In genomic region chr4:121799208-121799823, GRCh38 we compare ENCODE assay signal across 1 cellular context.
TF ChIP-seq lines count a peak whose summit lies in the region.

No MANE protein-coding gene starts in this region.

TF ChIP-seq in GM23338, 12 proteins besides CTCF, POLR2A, EP300 and RAD21 (continued from another document):
- TF ChIP-seq, protein P1, sequence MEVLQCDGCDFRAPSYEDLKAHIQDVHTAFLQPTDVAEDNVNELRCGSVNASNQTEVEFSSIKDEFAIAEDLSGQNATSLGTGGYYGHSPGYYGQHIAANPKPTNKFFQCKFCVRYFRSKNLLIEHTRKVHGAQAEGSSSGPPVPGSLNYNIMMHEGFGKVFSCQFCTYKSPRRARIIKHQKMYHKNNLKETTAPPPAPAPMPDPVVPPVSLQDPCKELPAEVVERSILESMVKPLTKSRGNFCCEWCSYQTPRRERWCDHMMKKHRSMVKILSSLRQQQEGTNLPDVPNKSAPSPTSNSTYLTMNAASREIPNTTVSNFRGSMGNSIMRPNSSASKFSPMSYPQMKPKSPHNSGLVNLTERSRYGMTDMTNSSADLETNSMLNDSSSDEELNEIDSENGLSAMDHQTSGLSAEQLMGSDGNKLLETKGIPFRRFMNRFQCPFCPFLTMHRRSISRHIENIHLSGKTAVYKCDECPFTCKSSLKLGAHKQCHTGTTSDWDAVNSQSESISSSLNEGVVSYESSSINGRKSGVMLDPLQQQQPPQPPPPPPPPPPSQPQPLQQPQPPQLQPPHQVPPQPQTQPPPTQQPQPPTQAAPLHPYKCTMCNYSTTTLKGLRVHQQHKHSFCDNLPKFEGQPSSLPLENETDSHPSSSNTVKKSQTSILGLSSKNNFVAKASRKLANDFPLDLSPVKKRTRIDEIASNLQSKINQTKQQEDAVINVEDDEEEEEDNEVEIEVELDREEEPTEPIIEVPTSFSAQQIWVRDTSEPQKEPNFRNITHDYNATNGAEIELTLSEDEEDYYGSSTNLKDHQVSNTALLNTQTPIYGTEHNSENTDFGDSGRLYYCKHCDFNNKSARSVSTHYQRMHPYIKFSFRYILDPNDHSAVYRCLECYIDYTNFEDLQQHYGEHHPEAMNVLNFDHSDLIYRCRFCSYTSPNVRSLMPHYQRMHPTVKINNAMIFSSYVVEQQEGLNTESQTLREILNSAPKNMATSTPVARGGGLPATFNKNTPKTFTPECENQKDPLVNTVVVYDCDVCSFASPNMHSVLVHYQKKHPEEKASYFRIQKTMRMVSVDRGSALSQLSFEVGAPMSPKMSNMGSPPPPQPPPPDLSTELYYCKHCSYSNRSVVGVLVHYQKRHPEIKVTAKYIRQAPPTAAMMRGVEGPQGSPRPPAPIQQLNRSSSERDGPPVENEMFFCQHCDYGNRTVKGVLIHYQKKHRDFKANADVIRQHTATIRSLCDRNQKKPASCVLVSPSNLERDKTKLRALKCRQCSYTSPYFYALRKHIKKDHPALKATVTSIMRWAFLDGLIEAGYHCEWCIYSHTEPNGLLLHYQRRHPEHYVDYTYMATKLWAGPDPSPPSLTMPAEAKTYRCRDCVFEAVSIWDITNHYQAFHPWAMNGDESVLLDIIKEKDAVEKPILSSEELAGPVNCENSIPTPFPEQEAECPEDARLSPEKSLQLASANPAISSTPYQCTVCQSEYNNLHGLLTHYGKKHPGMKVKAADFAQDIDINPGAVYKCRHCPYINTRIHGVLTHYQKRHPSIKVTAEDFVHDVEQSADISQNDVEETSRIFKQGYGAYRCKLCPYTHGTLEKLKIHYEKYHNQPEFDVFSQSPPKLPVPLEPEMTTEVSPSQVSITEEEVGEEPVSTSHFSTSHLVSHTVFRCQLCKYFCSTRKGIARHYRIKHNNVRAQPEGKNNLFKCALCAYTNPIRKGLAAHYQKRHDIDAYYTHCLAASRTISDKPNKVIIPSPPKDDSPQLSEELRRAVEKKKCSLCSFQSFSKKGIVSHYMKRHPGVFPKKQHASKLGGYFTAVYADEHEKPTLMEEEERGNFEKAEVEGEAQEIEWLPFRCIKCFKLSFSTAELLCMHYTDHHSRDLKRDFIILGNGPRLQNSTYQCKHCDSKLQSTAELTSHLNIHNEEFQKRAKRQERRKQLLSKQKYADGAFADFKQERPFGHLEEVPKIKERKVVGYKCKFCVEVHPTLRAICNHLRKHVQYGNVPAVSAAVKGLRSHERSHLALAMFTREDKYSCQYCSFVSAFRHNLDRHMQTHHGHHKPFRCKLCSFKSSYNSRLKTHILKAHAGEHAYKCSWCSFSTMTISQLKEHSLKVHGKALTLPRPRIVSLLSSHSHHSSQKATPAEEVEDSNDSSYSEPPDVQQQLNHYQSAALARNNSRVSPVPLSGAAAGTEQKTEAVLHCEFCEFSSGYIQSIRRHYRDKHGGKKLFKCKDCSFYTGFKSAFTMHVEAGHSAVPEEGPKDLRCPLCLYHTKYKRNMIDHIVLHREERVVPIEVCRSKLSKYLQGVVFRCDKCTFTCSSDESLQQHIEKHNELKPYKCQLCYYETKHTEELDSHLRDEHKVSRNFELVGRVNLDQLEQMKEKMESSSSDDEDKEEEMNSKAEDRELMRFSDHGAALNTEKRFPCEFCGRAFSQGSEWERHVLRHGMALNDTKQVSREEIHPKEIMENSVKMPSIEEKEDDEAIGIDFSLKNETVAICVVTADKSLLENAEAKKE (CRISPR knock-in tag; IDR thresholded peaks at IDR 0.05) = no peak
- no peak for TF ChIP-seq EZH2phosphoT487 (IDR thresholded peaks at IDR 0.05; ENCODE audit: unreplicated experiment)
- TF ChIP-seq STAT1 (IDR thresholded peaks at IDR 0.05; ENCODE audit: unreplicated experiment) = no peak
- no peak for TF ChIP-seq ZNF331 (CRISPR knock-in tag; IDR thresholded peaks at IDR 0.05; ENCODE audit: low read depth)
- no peak for TF ChIP-seq EZH2 (IDR thresholded peaks at IDR 0.05; ENCODE audit: low read depth, unreplicated experiment)
- no peak for TF ChIP-seq POLR2AphosphoS5 (IDR thresholded peaks at IDR 0.05; ENCODE audit: low read depth)
- TF ChIP-seq, protein P2, sequence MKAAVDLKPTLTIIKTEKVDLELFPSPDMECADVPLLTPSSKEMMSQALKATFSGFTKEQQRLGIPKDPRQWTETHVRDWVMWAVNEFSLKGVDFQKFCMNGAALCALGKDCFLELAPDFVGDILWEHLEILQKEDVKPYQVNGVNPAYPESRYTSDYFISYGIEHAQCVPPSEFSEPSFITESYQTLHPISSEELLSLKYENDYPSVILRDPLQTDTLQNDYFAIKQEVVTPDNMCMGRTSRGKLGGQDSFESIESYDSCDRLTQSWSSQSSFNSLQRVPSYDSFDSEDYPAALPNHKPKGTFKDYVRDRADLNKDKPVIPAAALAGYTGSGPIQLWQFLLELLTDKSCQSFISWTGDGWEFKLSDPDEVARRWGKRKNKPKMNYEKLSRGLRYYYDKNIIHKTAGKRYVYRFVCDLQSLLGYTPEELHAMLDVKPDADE (IDR thresholded peaks at IDR 0.05) = no peak
- TF ChIP-seq ZNF114 (CRISPR knock-in tag; IDR thresholded peaks at IDR 0.05) = no peak
- TF ChIP-seq, protein P3, sequence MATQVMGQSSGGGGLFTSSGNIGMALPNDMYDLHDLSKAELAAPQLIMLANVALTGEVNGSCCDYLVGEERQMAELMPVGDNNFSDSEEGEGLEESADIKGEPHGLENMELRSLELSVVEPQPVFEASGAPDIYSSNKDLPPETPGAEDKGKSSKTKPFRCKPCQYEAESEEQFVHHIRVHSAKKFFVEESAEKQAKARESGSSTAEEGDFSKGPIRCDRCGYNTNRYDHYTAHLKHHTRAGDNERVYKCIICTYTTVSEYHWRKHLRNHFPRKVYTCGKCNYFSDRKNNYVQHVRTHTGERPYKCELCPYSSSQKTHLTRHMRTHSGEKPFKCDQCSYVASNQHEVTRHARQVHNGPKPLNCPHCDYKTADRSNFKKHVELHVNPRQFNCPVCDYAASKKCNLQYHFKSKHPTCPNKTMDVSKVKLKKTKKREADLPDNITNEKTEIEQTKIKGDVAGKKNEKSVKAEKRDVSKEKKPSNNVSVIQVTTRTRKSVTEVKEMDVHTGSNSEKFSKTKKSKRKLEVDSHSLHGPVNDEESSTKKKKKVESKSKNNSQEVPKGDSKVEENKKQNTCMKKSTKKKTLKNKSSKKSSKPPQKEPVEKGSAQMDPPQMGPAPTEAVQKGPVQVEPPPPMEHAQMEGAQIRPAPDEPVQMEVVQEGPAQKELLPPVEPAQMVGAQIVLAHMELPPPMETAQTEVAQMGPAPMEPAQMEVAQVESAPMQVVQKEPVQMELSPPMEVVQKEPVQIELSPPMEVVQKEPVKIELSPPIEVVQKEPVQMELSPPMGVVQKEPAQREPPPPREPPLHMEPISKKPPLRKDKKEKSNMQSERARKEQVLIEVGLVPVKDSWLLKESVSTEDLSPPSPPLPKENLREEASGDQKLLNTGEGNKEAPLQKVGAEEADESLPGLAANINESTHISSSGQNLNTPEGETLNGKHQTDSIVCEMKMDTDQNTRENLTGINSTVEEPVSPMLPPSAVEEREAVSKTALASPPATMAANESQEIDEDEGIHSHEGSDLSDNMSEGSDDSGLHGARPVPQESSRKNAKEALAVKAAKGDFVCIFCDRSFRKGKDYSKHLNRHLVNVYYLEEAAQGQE (IDR thresholded peaks at IDR 0.05; ENCODE audit: unreplicated experiment) = no peak
- no peak for TF ChIP-seq JUNB (IDR thresholded peaks at IDR 0.05; ENCODE audit: unreplicated experiment)
